Comparison of ENCODE assay signal across 18 cellular contexts in the genomic region with DNA sequence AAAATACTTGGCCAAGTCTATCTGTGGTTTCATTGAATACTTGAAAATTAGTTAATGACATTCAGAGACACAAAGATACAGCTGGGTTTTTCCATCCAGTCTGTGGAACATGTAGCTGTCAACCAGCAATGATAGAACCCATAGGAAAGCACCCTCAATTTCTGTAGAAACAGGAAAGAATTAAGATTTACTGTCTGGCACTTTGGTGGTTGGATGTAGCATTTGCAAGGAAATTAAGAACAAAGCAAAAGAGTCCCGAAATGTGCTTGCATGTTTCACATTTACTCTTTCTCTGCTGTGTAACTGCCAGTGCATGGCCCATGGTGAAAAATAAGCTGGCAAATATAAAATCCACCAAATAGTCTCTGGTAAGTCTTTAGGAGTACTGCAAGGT. TPM values are rescaled to one million over a fixed set of nuclear protein-coding genes. Genes with fewer than 3 reads are reported as not detected.
A peak's percentile ranks its signal among the peaks of the same experiment; 100 is the strongest.
DNase-seq lines count a peak whose midpoint lies in the region; ATAC-seq, FAIRE-seq and TF ChIP-seq lines count a peak whose summit lies in the region.
"Had no signal": no experiment of that assay in that cellular context is flagged by ENCODE, and none has a peak within 500 bp of the region (broad histone marks: within the 10 kb centered on the region; RNA-seq: fewer than 3 reads in every experiment).

No MANE protein-coding gene starts in this region.

- ATAC-seq in activated CD8-positive, alpha-beta memory T cell treated with anti-CD3 and anti-CD28 coated beads, Interleukin-2, amount 10 ng/mL, durations not matched to agents 7 days and 5 days = no peak
- ATAC-seq in foreskin keratinocyte = no peak
- ATAC-seq: left cardiac atrium, Right ventricle myocardium inferior had no signal

- TF ChIP-seq POLR2A in GM12892 (IDR thresholded peaks at IDR 0.05; ENCODE audit: low read depth, low read length) = no peak

- no peak overlapping the region for H3K27ac ChIP-seq in foreskin keratinocyte
- H3K27ac ChIP-seq: C4-2B, VCaP had no signal

- no peak overlapping the region for H3K4me3 Mint-ChIP-seq in activated CD8-positive, alpha-beta memory T cell treated with anti-CD3 and anti-CD28 coated beads, Interleukin-2, amount 10 ng/mL, durations not matched to agents 7 days and 5 days
- H3K4me3 Mint-ChIP-seq in activated T-helper 1 cell treated with anti-CD3 and anti-CD28 coated beads, Interleukin-12 subunit alpha, Interleukin-12 subunit beta, Interleukin-2, Interleukin-4 antibody, amounts not matched to agents 30 ng/mL and 10 ng/mL and 1 ng/mL, durations not matched to agents 14 hours and 24 hours and 36 hours = peak overlapping the region; percentile 35
- H3K4me3 Mint-ChIP-seq in nephron = no peak overlapping the region

- CTCF ChIA-PET in activated CD8-positive, alpha-beta memory T cell treated with anti-CD3 and anti-CD28 coated beads, Interleukin-2, amount 10 ng/mL, durations not matched to agents 7 days and 5 days (lab: Charles Lee) = interaction anchor here (0.9 to 2.4 kb wide), 5 partner anchors 17 to 214 kb away, joined by 3 to 9 read pairs (median 4); no protein-coding TSS in a partner anchor

- no peaks in the 10 kb centered on the region for H3K27me3 Mint-ChIP-seq in activated CD8-positive, alpha-beta memory T cell treated with anti-CD3 and anti-CD28 coated beads, Interleukin-2, amount 10 ng/mL, durations not matched to agents 7 days and 5 days
- no peaks in the 10 kb centered on the region for H3K27me3 Mint-ChIP-seq in activated T-helper 1 cell treated with anti-CD3 and anti-CD28 coated beads, Interleukin-12 subunit alpha, Interleukin-12 subunit beta, Interleukin-2, Interleukin-4 antibody, amounts not matched to agents 30 ng/mL and 10 ng/mL and 1 ng/mL, durations not matched to agents 14 hours and 24 hours and 36 hours (ENCODE audit: insufficient read depth)
- H3K27me3 Mint-ChIP-seq in nephron (ENCODE audit: low read depth) = peaks cover 5% of the 10 kb centered on the region

- peaks cover 4% of the 10 kb centered on the region for H3K27me3 ChIP-seq in foreskin keratinocyte

- no peak for DNase-seq in activated CD8-positive, alpha-beta memory T cell treated with anti-CD3 and anti-CD28 coated beads, Interleukin-2, amount 10 ng/mL, durations not matched to agents 7 days and 5 days
- DNase-seq in activated CD8-positive, alpha-beta memory T cell treated with anti-CD3 and anti-CD28 coated beads, Interleukin-2, amount 50 U/mL, for 4 hours = no peak
- DNase-seq in GM12892 (ENCODE audit: insufficient read length) (no peak), HuH-7.5 (ENCODE audit: low spot score) (no peak), foreskin keratinocyte (no peak), EL (no peak)
- DNase-seq in activated T-helper 1 cell treated with anti-CD3 and anti-CD28 coated beads, Interleukin-12 subunit alpha, Interleukin-12 subunit beta, Interleukin-2, Interleukin-4 antibody, amounts not matched to agents 30 ng/mL and 10 ng/mL and 1 ng/mL, durations not matched to agents 14 hours and 24 hours and 36 hours (ENCODE audit: low spot score) = no peak
- DNase-seq: amygdala; left cardiac atrium; NCI-H1417 treated with DMSO at 0.1 percent for 48 hours; NCI-H526; small intestine; stimulated activated CD4-positive, alpha-beta T cell treated with anti-CD3 and anti-CD28 coated beads, Interleukin-4, amount 100 ng/mL, for 1 hour had no signal

- FAIRE-seq in GM12892 (lab: Jason Lieb, UNC) = peak; percentile 74
- FAIRE-seq: small intestine had no signal

- no peaks in the 10 kb centered on the region for H3K4me1 ChIP-seq in foreskin keratinocyte

- intact Hi-C loops in activated T-helper 1 cell treated with anti-CD3 and anti-CD28 coated beads, Interleukin-12 subunit alpha, Interleukin-12 subunit beta, Interleukin-2, Interleukin-4 antibody, amounts not matched to agents 30 ng/mL and 10 ng/mL and 1 ng/mL, durations not matched to agents 14 hours and 24 hours and 36 hours (cut with micrococcal nuclease) = loop anchor here (1.0 to 5.0 kb wide), 7 partner anchors 16 to 380 kb away; a partner anchor contains a TSS

- H3K4me1 Mint-ChIP-seq in activated CD8-positive, alpha-beta memory T cell treated with anti-CD3 and anti-CD28 coated beads, Interleukin-2, amount 10 ng/mL, durations not matched to agents 7 days and 5 days = peaks cover 51% of the 10 kb centered on the region
- peaks cover 56% of the 10 kb centered on the region for H3K4me1 Mint-ChIP-seq in activated T-helper 1 cell treated with anti-CD3 and anti-CD28 coated beads, Interleukin-12 subunit alpha, Interleukin-12 subunit beta, Interleukin-2, Interleukin-4 antibody, amounts not matched to agents 30 ng/mL and 10 ng/mL and 1 ng/mL, durations not matched to agents 14 hours and 24 hours and 36 hours (ENCODE audit: low read depth)
- H3K4me1 Mint-ChIP-seq in nephron = peaks cover 13% of the 10 kb centered on the region

- H3K27ac Mint-ChIP-seq in activated CD8-positive, alpha-beta memory T cell treated with anti-CD3 and anti-CD28 coated beads, Interleukin-2, amount 10 ng/mL, durations not matched to agents 7 days and 5 days = peak overlapping the region; percentile 78
- peak overlapping the region; percentile 98 for H3K27ac Mint-ChIP-seq in activated T-helper 1 cell treated with anti-CD3 and anti-CD28 coated beads, Interleukin-12 subunit alpha, Interleukin-12 subunit beta, Interleukin-2, Interleukin-4 antibody, amounts not matched to agents 30 ng/mL and 10 ng/mL and 1 ng/mL, durations not matched to agents 14 hours and 24 hours and 36 hours
- H3K27ac Mint-ChIP-seq in nephron = peak overlapping the region; percentile 36 to 67 (median 53)
- H3K27ac Mint-ChIP-seq: progenitor cell of endocrine pancreas had no signal

- TF ChIP-seq CTCF in nephron (IDR thresholded peaks at IDR 0.05; ENCODE audit: unreplicated experiment in 3 of 3) = no peak
- TF ChIP-seq CTCF in foreskin keratinocyte (conservative IDR thresholded peaks at IDR 0.05) = no peak

- peaks cover 15% of the 10 kb centered on the region for H3K36me3 Mint-ChIP-seq in activated CD8-positive, alpha-beta memory T cell treated with anti-CD3 and anti-CD28 coated beads, Interleukin-2, amount 10 ng/mL, durations not matched to agents 7 days and 5 days
- H3K36me3 Mint-ChIP-seq in activated T-helper 1 cell treated with anti-CD3 and anti-CD28 coated beads, Interleukin-12 subunit alpha, Interleukin-12 subunit beta, Interleukin-2, Interleukin-4 antibody, amounts not matched to agents 30 ng/mL and 10 ng/mL and 1 ng/mL, durations not matched to agents 14 hours and 24 hours and 36 hours (ENCODE audit: low read depth) = peaks cover 13% of the 10 kb centered on the region
- no peaks in the 10 kb centered on the region for H3K36me3 Mint-ChIP-seq in nephron (ENCODE audit: low read depth)

- H3K9me3 Mint-ChIP-seq in activated CD8-positive, alpha-beta memory T cell treated with anti-CD3 and anti-CD28 coated beads, Interleukin-2, amount 10 ng/mL, durations not matched to agents 7 days and 5 days (ENCODE audit: low read depth) = peaks cover 13% of the 10 kb centered on the region
- peaks cover 11% of the 10 kb centered on the region for H3K9me3 Mint-ChIP-seq in activated T-helper 1 cell treated with anti-CD3 and anti-CD28 coated beads, Interleukin-12 subunit alpha, Interleukin-12 subunit beta, Interleukin-2, Interleukin-4 antibody, amounts not matched to agents 30 ng/mL and 10 ng/mL and 1 ng/mL, durations not matched to agents 14 hours and 24 hours and 36 hours
- no peaks in the 10 kb centered on the region for H3K9me3 Mint-ChIP-seq in nephron

RNA-seq across cellular contexts. Expression of a gene that starts 17.2 kb away (rescaled TPM):
- 100 to 1,000 TPM; 210 to 249 TPM for total RNA-seq in activated CD8-positive, alpha-beta memory T cell treated with anti-CD3 and anti-CD28 coated beads, Interleukin-2, amount 10 ng/mL, durations not matched to agents 7 days and 5 days
- 32.8 TPM for polyA plus RNA-seq in GM12892 (2012; ENCODE audit: missing spikeins)
- total RNA-seq in activated T-helper 1 cell treated with anti-CD3 and anti-CD28 coated beads, Interleukin-12 subunit alpha, Interleukin-12 subunit beta, Interleukin-2, Interleukin-4 antibody, amounts not matched to agents 30 ng/mL and 10 ng/mL and 1 ng/mL, durations not matched to agents 14 hours and 24 hours and 36 hours = 153 and 159 TPM in 2 replicates
- total RNA-seq in foreskin keratinocyte = 0.99 and 2.0 TPM in 2 replicates
- polyA plus RNA-seq in foreskin keratinocyte = 0.07 and 0.37 TPM in 2 replicates

Comparison
In these comparisons a context has a peak if more than half of its experiments do, and no peak if none do; other contexts are left out.
1. RNA of a gene that starts 17.2 kb away (total RNA-seq): 210 to 249 TPM in activated CD8-positive, alpha-beta memory T cell treated with anti-CD3 and anti-CD28 coated beads, Interleukin-2, amount 10 ng/mL, durations not matched to agents 7 days and 5 days and 153 to 159 TPM in activated T-helper 1 cell treated with anti-CD3 and anti-CD28 coated beads, Interleukin-12 subunit alpha, Interleukin-12 subunit beta, Interleukin-2, Interleukin-4 antibody, amounts not matched to agents 30 ng/mL and 10 ng/mL and 1 ng/mL, durations not matched to agents 14 hours and 24 hours and 36 hours; 0.99 to 2.0 TPM in foreskin keratinocyte; every median in the first group is over 10 times any median in the second.
2. Peak in every context shown above with its lines, with median percentiles within 50 percentile points of each other: H3K27ac Mint-ChIP-seq.